ENCODE assay signal across 14 cellular contexts in genomic region chr6:167565884-167566491, GRCh38.
DNase-seq lines count a peak whose midpoint lies in the region; ATAC-seq and TF ChIP-seq lines count a peak whose summit lies in the region.
"Had no signal": no experiment of that assay in that cellular context is flagged by ENCODE, and none has a peak within 500 bp of the region (broad histone marks: within the 10 kb centered on the region; RNA-seq: fewer than 3 reads in every experiment).

No MANE protein-coding gene starts in this region.

- in situ Hi-C loops in GM13977 (cut with MboI; ENCODE audit: low pct_unique_long_range_greater_than_20kb, low sequenced_read_pairs, unreplicated experiment): no loop called here

- peaks cover 0 to 5% (median 0%) of the 10 kb centered on the region in 7 donors for H3K9me3 Mint-ChIP-seq in CD14-positive monocyte
- H3K9me3 Mint-ChIP-seq: activated T-cell treated with anti-CD3 and anti-CD28 coated beads, Interleukin-2, amount 50 U/mL, for 4 hours; CD4-positive, alpha-beta T cell had no signal

- H3K9me3 ChIP-seq in heart left ventricle (no peaks in the 10 kb centered on the region), mucosa of descending colon (no peaks in the 10 kb centered on the region), ovary (no peaks in the 10 kb centered on the region)

- TF ChIP-seq POLR2A in heart left ventricle (IDR thresholded peaks at IDR 0.05) (no peak), ovary (IDR thresholded peaks at IDR 0.05) (no peak)

- H3K4me1 Mint-ChIP-seq in CD14-positive monocyte: no peaks in the 10 kb centered on the region

- H3K36me3 Mint-ChIP-seq in CD14-positive monocyte: no peaks in the 10 kb centered on the region

- WGBS in heart left ventricle, 4 donors: 48 to 61% (median 53%) methylated on average over 9 to 16 of the region's 16 CpGs
- 36 to 51% (median 48%) methylated on average over 16 of the region's 16 CpGs for WGBS in ovary, 3 donors

- intact Hi-C loops in heart left ventricle (cut with DNase I) (no loop called here), mucosa of descending colon (cut with DNase I, micrococcal nuclease) (no loop called here), CD14-positive monocyte (cut with micrococcal nuclease) (no loop called here), ovary (cut with DNase I) (no loop called here)

- H3K36me3 ChIP-seq in heart left ventricle (no peaks in the 10 kb centered on the region), mucosa of descending colon (ENCODE audit: low read depth) (no peaks in the 10 kb centered on the region), ovary (no peaks in the 10 kb centered on the region)

- DNase-seq in SW480 (ENCODE audit: low spot score): peak; percentile 20
- DNase-seq in heart left ventricle: peak in 4 of 5 donors; percentile 55 to 71 (median 66)
- peak in 1 of 3 donors; percentile 37 for DNase-seq in mucosa of descending colon
- DNase-seq in ureter (ENCODE audit: low spot score): peak; percentile 46
- DNase-seq in CD14-positive monocyte (ENCODE audit: low spot score): no peak
- DNase-seq in ovary: no peak
- DNase-seq in activated CD4-positive, alpha-beta T cell treated with anti-CD3 and anti-CD28 coated beads, Interleukin-2, amount 50 U/mL, for 4 hours: no peak
- DNase-seq in GM13977 (ENCODE audit: low spot score): no peak
- DNase-seq: activated CD4-positive, CD25-positive, alpha-beta regulatory T cell; activated T-cell treated with anti-CD3 and anti-CD28 coated beads, Interleukin-2, amount 50 U/mL, for 4 hours; CD4-positive, alpha-beta T cell; NCI-H1048; NCI-H526 treated with DMSO at 0.1 percent for 48 hours; SIG-M5 had no signal

- H3K27me3 ChIP-seq in heart left ventricle (no peaks in the 10 kb centered on the region), ovary (no peaks in the 10 kb centered on the region)

- no peak overlapping the region for H3K4me3 Mint-ChIP-seq in CD14-positive monocyte
- H3K4me3 Mint-ChIP-seq: activated T-cell treated with anti-CD3 and anti-CD28 coated beads, Interleukin-2, amount 50 U/mL, for 4 hours; CD4-positive, alpha-beta T cell had no signal

- H3K27me3 Mint-ChIP-seq in CD14-positive monocyte (ENCODE audit: low read depth in 3 of 3): peaks cover 0 to 6% (median 5%) of the 10 kb centered on the region in 3 donors

- H3K27ac ChIP-seq in heart left ventricle (peak overlapping the region in 7 of 12 donors; percentile 7 to 73 (median 37)), ovary (no peak overlapping the region)

- TF ChIP-seq EP300 in ovary (IDR thresholded peaks at IDR 0.05): no peak

- H3K4me3 ChIP-seq in heart left ventricle: peak overlapping the region in 6 of 12 donors; percentile 13 to 35 (median 20)
- H3K4me3 ChIP-seq in mucosa of descending colon: no peak overlapping the region
- no peak overlapping the region for H3K4me3 ChIP-seq in ovary

- no peak for TF ChIP-seq CTCF in heart left ventricle (IDR thresholded peaks at IDR 0.05)
- no peak for TF ChIP-seq CTCF in mucosa of descending colon (IDR thresholded peaks at IDR 0.05)
- no peak for TF ChIP-seq CTCF in CD14-positive monocyte (IDR thresholded peaks at IDR 0.05)
- TF ChIP-seq CTCF in ovary (IDR thresholded peaks at IDR 0.05): no peak
- TF ChIP-seq CTCF in GM13977 (IDR thresholded peaks at IDR 0.05; ENCODE audit: extremely low read depth, insufficient read depth, missing control alignments): no peak

- ATAC-seq in heart left ventricle: peak; percentile 78 to 92 (median 90)
- ATAC-seq in mucosa of descending colon: peak; percentile 82

- H3K4me1 ChIP-seq in heart left ventricle (peaks cover 0 to 25% (median 17%) of the 10 kb centered on the region in 12 donors), mucosa of descending colon (ENCODE audit: low read depth) (no peaks in the 10 kb centered on the region), ovary (ENCODE audit: insufficient read depth) (peaks cover 10% of the 10 kb centered on the region)

- H3K27ac Mint-ChIP-seq in CD14-positive monocyte: no peak overlapping the region
- H3K27ac Mint-ChIP-seq: CD4-positive, alpha-beta T cell had no signal

Comparison
In these comparisons a context has a peak if more than half of its experiments do, and no peak if none do; other contexts are left out.
1. DNase-seq: peak in SW480 (single experiment), heart left ventricle (4 of 5) and ureter (single experiment); none in CD14-positive monocyte (single experiment), ovary (0 of 5), activated CD4-positive, alpha-beta T cell treated with anti-CD3 and anti-CD28 coated beads, Interleukin-2, amount 50 U/mL, for 4 hours (0 of 2) and GM13977 (single experiment).
2. H3K27ac ChIP-seq: peak in heart left ventricle (7 of 12); none in ovary (0 of 2).